In genomic region chr2:102801858-102802699, GRCh38 we compare ENCODE assay signal across 23 cellular contexts. TPM values are rescaled to one million over a fixed set of nuclear protein-coding genes. Genes with fewer than 3 reads are reported as not detected.
A peak's percentile ranks its signal among the peaks of the same experiment; 100 is the strongest.
DNase-seq lines count a peak whose midpoint lies in the region; ATAC-seq and TF ChIP-seq lines count a peak whose summit lies in the region.
"Had no signal": no experiment of that assay in that cellular context is flagged by ENCODE, and none has a peak within 500 bp of the region (broad histone marks: within the 10 kb centered on the region; RNA-seq: fewer than 3 reads in every experiment).

No MANE protein-coding gene starts in this region.

- intact Hi-C loops in heart left ventricle (cut with DNase I), result no loop called here
- intact Hi-C loops in testis (cut with DNase I; ENCODE audit: low total_unique reads), result no loop called here

- H3K36me3 ChIP-seq in heart left ventricle, result peaks cover 0 to 25% (median 4%) of the 10 kb centered on the region in 9 donors
- peaks cover 25% of the 10 kb centered on the region for H3K36me3 ChIP-seq in right atrium auricular region
- no peaks in the 10 kb centered on the region for H3K36me3 ChIP-seq in testis (ENCODE audit: low read depth, missing control alignments)
- H3K36me3 ChIP-seq: SJCRH30 had no signal

- TF ChIP-seq CTCF in heart left ventricle (IDR thresholded peaks at IDR 0.05) (no peak), right atrium auricular region (IDR thresholded peaks at IDR 0.05) (no peak), testis (IDR thresholded peaks at IDR 0.05) (no peak)

- H3K9me3 ChIP-seq in heart left ventricle (peaks cover 0 to 34% (median 16%) of the 10 kb centered on the region in 12 donors), right atrium auricular region (peaks cover 0 to 29% of the 10 kb centered on the region in 2 donors), testis (no peaks in the 10 kb centered on the region)

- DNase-seq in heart left ventricle, result peak in 1 of 5 donors; percentile 42
- no peak for DNase-seq in right atrium auricular region (ENCODE audit: low spot score)
- DNase-seq in myocyte (ENCODE audit: low read depth), result peak; percentile 91
- no peak for DNase-seq in testis
- DNase-seq in activated T-cell treated with anti-CD3 and anti-CD28 coated beads, Interleukin-2, amount 50 U/mL, for 1 hour, result no peak
- no peak for DNase-seq in NCI-H1092 treated with DMSO at 0.1 percent for 48 hours (lab: John Stamatoyannopoulos, UW)
- DNase-seq: AML-193; CD8-positive, alpha-beta T cell; DMS 273 treated with DMSO at 0.1 percent for 48 hours; DMS79; GDM1; NCI-H1092; NCI-H1436; NCI-H187 treated with DMSO at 0.1 percent for 48 hours; NCI-H446; NCI-H524 treated with DMSO at 0.1 percent for 48 hours; NCI-H774 had no signal

- H3K4me3 ChIP-seq in heart left ventricle (no peak overlapping the region), right atrium auricular region (no peak overlapping the region), testis (no peak overlapping the region)
- H3K4me3 ChIP-seq: A549, GM12878, SJCRH30 had no signal

- H3K27me3 ChIP-seq in heart left ventricle (no peaks in the 10 kb centered on the region), right atrium auricular region (no peaks in the 10 kb centered on the region), testis (no peaks in the 10 kb centered on the region)
- H3K27me3 ChIP-seq: SJCRH30 had no signal

- peak; percentile 38 to 69 (median 62) for ATAC-seq in heart left ventricle
- no peak for ATAC-seq in HG02885 (IDR thresholded peaks at IDR 0.05; ENCODE audit: poor library complexity, unreplicated experiment)
- ATAC-seq: A549; CD8-positive, alpha-beta T cell; GM12878; SK-N-SH treated with all-trans-retinoic acid at 6 μM for 48 hours had no signal

- 64 to 80% (median 73%) methylated on average over 11 of the region's 11 CpGs for WGBS in heart left ventricle, 4 donors
- WGBS in testis, 2 donors, result 85 to 91% methylated on average over 9 to 11 of the region's 11 CpGs

- H3K27ac ChIP-seq in heart left ventricle (peak overlapping the region; percentile 61 to 94 (median 75)), right atrium auricular region (peak overlapping the region; percentile 63 to 87), testis (peak overlapping the region; percentile 36 to 42)
- H3K27ac ChIP-seq: A549, C4-2B, SJCRH30 had no signal

- TF ChIP-seq POLR2A in heart left ventricle (IDR thresholded peaks at IDR 0.05) (no peak), testis (IDR thresholded peaks at IDR 0.05) (no peak)

- H3K4me1 ChIP-seq in heart left ventricle (peaks cover 0 to 47% (median 19%) of the 10 kb centered on the region in 12 donors), right atrium auricular region (peaks cover 0 to 36% of the 10 kb centered on the region in 2 donors), testis (peaks cover 6% of the 10 kb centered on the region)
- H3K4me1 ChIP-seq: A549, SJCRH30 had no signal

RNA-seq across cellular contexts. Expression of gene TMEM182, which starts 40.2 kb away (rescaled TPM):
- total RNA-seq in heart left ventricle (100 to 1,000 TPM in 7 of 9 donors, 10 to 100 TPM in 2; 68.7 to 179 (median 149) TPM), right atrium auricular region (100 to 1,000 TPM in 1 of 2 donors, 10 to 100 TPM in 1; 75.4 to 212 TPM), myocyte (25.5 and 29.7 TPM in 2 replicates), testis (1 to 10 TPM; 3.0 to 3.6 TPM)
- polyA plus RNA-seq in heart left ventricle (10 to 100 TPM in 1 of 2 donors, 1 to 10 TPM in 1; 7.5 to 42.1 TPM), testis (ENCODE audit: insufficient read depth, low read depth, low replicate concordance) (4.1 TPM)
- polyA plus RNA-seq in myocyte (2012), result 26.9 TPM
